In the genomic region with DNA sequence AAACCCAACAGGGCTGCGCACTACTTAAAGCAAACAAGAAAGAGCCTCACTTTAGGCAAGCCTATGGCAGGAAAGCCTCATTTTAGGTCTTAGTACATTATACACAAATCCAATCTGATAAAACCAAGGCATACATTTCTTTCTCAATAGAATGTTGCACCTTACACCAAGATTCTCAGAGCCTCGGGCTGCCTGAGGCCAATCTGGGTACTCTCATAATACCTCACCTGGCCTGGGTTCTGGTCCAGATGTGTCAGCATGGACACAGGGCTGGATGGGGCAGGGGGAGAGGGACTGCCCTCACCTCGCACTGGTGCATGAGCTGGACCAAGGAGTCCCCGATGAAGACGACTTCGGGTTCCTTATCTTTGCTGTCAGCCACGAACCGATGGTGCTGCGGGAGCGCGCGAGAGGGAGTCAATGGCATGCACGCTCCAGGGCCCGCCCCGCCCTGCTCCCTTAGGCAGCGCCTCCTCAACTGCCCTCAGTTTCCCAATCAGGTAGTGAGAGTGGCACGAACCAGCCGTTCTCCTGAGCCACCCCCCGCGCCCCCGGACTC, we compare ENCODE assay signal across 8 cellular contexts. TPM values are rescaled to one million over a fixed set of nuclear protein-coding genes. Genes with fewer than 3 reads are reported as not detected.
DNase-seq lines count a peak whose midpoint lies in the region; ATAC-seq, FAIRE-seq and TF ChIP-seq lines count a peak whose summit lies in the region.

A gene with protein sequence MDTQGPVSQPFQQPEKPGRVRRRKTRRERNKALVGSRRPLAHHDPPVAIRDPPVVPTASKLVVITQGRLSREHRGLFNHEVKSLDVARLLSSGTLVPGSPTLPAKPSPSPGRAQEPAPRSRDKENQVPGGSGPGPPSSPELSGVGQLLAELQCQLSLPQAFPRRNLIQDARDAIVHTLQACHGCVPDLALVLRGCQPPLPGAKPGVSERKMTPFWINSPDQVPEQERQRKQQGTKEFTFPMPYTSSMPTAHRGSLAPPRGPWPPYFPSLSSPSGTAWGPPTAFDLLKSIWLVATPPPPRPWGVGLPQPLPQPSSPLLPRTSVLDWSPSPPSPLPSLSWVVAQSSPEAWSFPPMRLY (plus strand): TSS at position 487 of the 559 bp plus-strand sequence. CDS start 7,453 bp downstream, outside the sequence.

- POLR2A ChIA-PET in Panc1 (lab: Charles Lee) = no interaction called here

- H3K9me3 ChIP-seq in Panc1 (ENCODE audit: control insufficient read depth, insufficient read depth, low read depth, low read length) = no peaks in the 10 kb centered on the region
- no peaks in the 10 kb centered on the region for H3K9me3 ChIP-seq in endocrine pancreas (ENCODE audit: control insufficient read depth, low read length)

- peak within 1 kb of the TSS; percentile 79 for H3K27ac ChIP-seq in Panc1 (ENCODE audit: low read length)

- H3K27me3 ChIP-seq in Panc1 (ENCODE audit: control insufficient read depth, insufficient read depth, low read length) (no peaks in the 10 kb centered on the region), endocrine pancreas (ENCODE audit: control insufficient read depth, insufficient read depth, low read length) (no peaks in the 10 kb centered on the region)

- H3K36me3 Mint-ChIP-seq in natural killer cell = no peaks in the 10 kb centered on the region

- ATAC-seq in Panc1 (peak; percentile 53), natural killer cell (peak in 1 of 3 donors; percentile 5)

- no peaks in the 10 kb centered on the region; the same call in 1 of the 2 replicates for H3K36me3 ChIP-seq in Panc1 (ENCODE audit: control insufficient read depth, insufficient read depth, low read length)
- no peaks in the 10 kb centered on the region for H3K36me3 ChIP-seq in endocrine pancreas (ENCODE audit: control insufficient read depth, insufficient read depth, low read length)

- H3K27me3 Mint-ChIP-seq in natural killer cell (ENCODE audit: low read depth in 2 of 2) = peaks cover 0 to 3% of the 10 kb centered on the region in 2 donors

- H3K9ac ChIP-seq in endocrine pancreas (ENCODE audit: control insufficient read depth, insufficient read depth, low read length) = peak within 1 kb of the TSS; percentile 67

- TF ChIP-seq CTCF in AG09309 (IDR thresholded peaks at IDR 0.05; ENCODE audit: control insufficient read depth, insufficient read depth, low read depth, low read length, missing control alignments) (no peak), Panc1 (IDR thresholded peaks at IDR 0.05) (no peak), natural killer cell (IDR thresholded peaks at IDR 0.05) (no peak), GM13977 (IDR thresholded peaks at IDR 0.05; ENCODE audit: extremely low read depth, insufficient read depth, missing control alignments) (no peak)

- peak within 1 kb of the TSS in 1 of 2 donors; percentile 74 for H3K27ac Mint-ChIP-seq in natural killer cell

- H3K9me3 Mint-ChIP-seq in natural killer cell = no peaks in the 10 kb centered on the region

- peak within 1 kb of the TSS; percentile 79 for H3K4me3 Mint-ChIP-seq in natural killer cell

- FAIRE-seq in GM19239 (lab: Jason Lieb, UNC) = peak; percentile 74

- BruUV-seq in Panc1 (replicated peaks; lab: Mats Ljungman, UMichigan) = TSS peak; percentile 85

- intact Hi-C loops in Panc1 (cut with micrococcal nuclease; ENCODE audit: unreplicated experiment) (no loop called here), natural killer cell (cut with micrococcal nuclease) (loop anchor here (2.0 kb wide), 1 partner anchor 23 kb away; a partner anchor contains a TSS)

- DNase-seq in AG09309 (ENCODE audit: low read depth) = no peak
- no peak for DNase-seq in GM19239 (ENCODE audit: insufficient read length, low spot score)
- no peak for DNase-seq in Panc1 (ENCODE audit: low read depth, low spot score)
- DNase-seq in natural killer cell = no peak
- DNase-seq in HT-29 (ENCODE audit: low spot score) = no peak
- DNase-seq in GM13977 (ENCODE audit: low spot score) = no peak
- no peak for DNase-seq in retina

- H3K4me1 ChIP-seq in Panc1 (ENCODE audit: control insufficient read depth, insufficient read depth, low read length) (peaks cover 13% of the 10 kb centered on the region), endocrine pancreas (ENCODE audit: control insufficient read depth, insufficient read depth, low read length) (no peaks in the 10 kb centered on the region)

- peaks cover 12 to 20% of the 10 kb centered on the region in 2 donors for H3K4me1 Mint-ChIP-seq in natural killer cell

- in situ Hi-C loops in Panc1 (cut with HindIII; ENCODE audit: low pct_unique_long_range_greater_than_20kb, low sequenced_read_pairs) = no loop called here
- in situ Hi-C loops in GM13977 (cut with MboI; ENCODE audit: low pct_unique_long_range_greater_than_20kb, low sequenced_read_pairs, unreplicated experiment) = no loop called here

- CTCF ChIA-PET in Panc1 (lab: Charles Lee) = no interaction called here

- H3K4me3 ChIP-seq in AG09309 (ENCODE audit: control insufficient read depth, low read depth, low read length) = peak within 1 kb of the TSS; percentile 53
- peak within 1 kb of the TSS; percentile 76 to 77 for H3K4me3 ChIP-seq in Panc1 (ENCODE audit: low read depth in 2 of 2, low read length in 2 of 2)
- H3K4me3 ChIP-seq in endocrine pancreas (ENCODE audit: control insufficient read depth, insufficient read depth, low read length) = peak within 1 kb of the TSS; percentile 4

RNA-seq across cellular contexts. Expression of the gene that starts here (rescaled TPM):
- total RNA-seq in Panc1 (2021; ENCODE audit: unreplicated experiment) = 2.1 TPM
- polyA plus RNA-seq in Panc1 (2012; ENCODE audit: insufficient read length) = 2.2 TPM
- total RNA-seq in natural killer cell = not detected
- 4.4 and 4.7 TPM in 2 replicates for total RNA-seq in HT-29 (2014; rRNA removed; shearing (Covaris generic))

Comparison
In these comparisons a context has a peak if more than half of its experiments do, and no peak if none do; other contexts are left out.
1. H3K4me3 ChIP-seq: peak in every context shown above with its lines; median percentile 76 in Panc1; 53 in AG09309; 4 in endocrine pancreas.